8 cellular contexts compared by ENCODE assay signal in genomic region chr18:13464432-13465125, GRCh38.
DNase-seq lines count a peak whose midpoint lies in the region; ATAC-seq and TF ChIP-seq lines count a peak whose summit lies in the region.

No MANE protein-coding gene starts in this region.

- H3K9me3 ChIP-seq in A673 (ENCODE audit: low read depth, low read length, poor library complexity, severe bottlenecking) (peaks cover 6% of the 10 kb centered on the region), BE2C (no peaks in the 10 kb centered on the region)

- peak; percentile 95 for DNase-seq in A673 (ENCODE audit: low spot score)
- DNase-seq in activated CD4-positive, alpha-beta T cell treated with anti-CD3 and anti-CD28 coated beads for 4 hours, result peak; percentile 53 to 60
- DNase-seq in effector CD4-positive, alpha-beta T cell, result peak; percentile 58
- DNase-seq in stimulated activated CD4-positive, alpha-beta T cell treated with anti-CD3 and anti-CD28 coated beads, Interleukin-1b, Interleukin-23, amount 100 ng/mL, for 24 hours (ENCODE audit: low read depth in 4 of 4, low spot score in 1 of 4), result peak; percentile 22 to 53 (median 40)
- no peak for DNase-seq in BE2C
- DNase-seq in foreskin melanocyte, result no peak

- POLR2A ChIA-PET in A673 (lab: Charles Lee; ENCODE audit: low non-redundant PET), result no interaction called here

- intact Hi-C loops in A673 (cut with micrococcal nuclease; ENCODE audit: unreplicated experiment), result loop anchor here (10.0 kb wide), 1 partner anchor 50 kb away; no protein-coding TSS in a partner anchor

- no TSS peak for BruUV-seq in A673 (replicated peaks; lab: Mats Ljungman, UMichigan)

- peak overlapping the region; percentile 56 for H3K27ac ChIP-seq in A673 (ENCODE audit: low read depth, low read length, poor library complexity, severe bottlenecking)

- H3K36me3 ChIP-seq in A673 (ENCODE audit: insufficient read depth, low read length, poor library complexity, severe bottlenecking) (no peaks in the 10 kb centered on the region), BE2C (no peaks in the 10 kb centered on the region)

- H3K4me3 ChIP-seq in A673 (ENCODE audit: low read depth, low read length, poor library complexity, severe bottlenecking), result peak overlapping the region; percentile 2
- H3K4me3 ChIP-seq in BE2C (ENCODE audit: low read depth, low read length), result no peak overlapping the region

- H3K4me1 ChIP-seq in A673 (ENCODE audit: insufficient read depth, low read length, poor library complexity, severe bottlenecking), result peaks cover 27% of the 10 kb centered on the region
- H3K4me1 ChIP-seq in BE2C, result no peaks in the 10 kb centered on the region

- H3K27me3 ChIP-seq in A673 (replicated peaks; ENCODE audit: insufficient read depth, low read depth, low read length, poor library complexity) (no peaks in the 10 kb centered on the region), BE2C (no peaks in the 10 kb centered on the region)

- ATAC-seq in GM19372 (IDR thresholded peaks at IDR 0.05; ENCODE audit: low read depth, unreplicated experiment), result peak; percentile 86
- ATAC-seq in HG03520 (IDR thresholded peaks at IDR 0.05; ENCODE audit: unreplicated experiment), result peak; percentile 89

- no peak; the same call in 1 of the 2 replicates for TF ChIP-seq CTCF in A673 (conservative IDR thresholded peaks at IDR 0.05; ENCODE audit: low read depth, low read length)
- no peak for TF ChIP-seq CTCF in BE2C (IDR thresholded peaks at IDR 0.05; ENCODE audit: low read depth, low read length)

- CTCF ChIA-PET in A673 (lab: Charles Lee), result no interaction called here

Comparison
In these comparisons a context has a peak if more than half of its experiments do, and no peak if none do; other contexts are left out.
1. DNase-seq: peak in A673 (single experiment), activated CD4-positive, alpha-beta T cell treated with anti-CD3 and anti-CD28 coated beads for 4 hours (2 of 2), effector CD4-positive, alpha-beta T cell (single experiment) and stimulated activated CD4-positive, alpha-beta T cell treated with anti-CD3 and anti-CD28 coated beads, Interleukin-1b, Interleukin-23, amount 100 ng/mL, for 24 hours (4 of 4); none in BE2C (single experiment) and foreskin melanocyte (single experiment).